1 cellular context compared by ENCODE assay signal in genomic region chr19:28602675-28603298, GRCh38.
A peak's percentile ranks its signal among the peaks of the same experiment; 100 is the strongest.
TF ChIP-seq lines count a peak whose summit lies in the region.

No MANE protein-coding gene starts in this region.

TF ChIP-seq in K562, 482 proteins besides CTCF, POLR2A, EP300 and RAD21 (continued from another document and continues in another):
- TF ChIP-seq ZNF639 (CRISPR knock-in tag; conservative IDR thresholded peaks at IDR 0.05 in 1 of 2, IDR thresholded peaks at IDR 0.05 in 1 of 2), result peak in 1 of 2 experiments; percentile 62; a peak in 1 of 4 replicates
- TF ChIP-seq ZNF280A (IDR thresholded peaks at IDR 0.05; ENCODE audit: low read depth, partially characterized antibody), result no peak
- peak; percentile 39 for TF ChIP-seq TBP (optimal IDR thresholded peaks at IDR 0.05; ENCODE audit: low read depth, low read length)
- peak; percentile 20; the same call in 1 of the 2 replicates for TF ChIP-seq ZKSCAN1 (IDR thresholded peaks at IDR 0.05; ENCODE audit: low read depth, low read length)
- no peak for TF ChIP-seq ZNF324 (CRISPR knock-in tag; IDR thresholded peaks at IDR 0.05)
- peak; percentile 69 for TF ChIP-seq ARID1B (IDR thresholded peaks at IDR 0.05)
- peak; percentile 17; the same call in 1 of the 2 replicates for TF ChIP-seq ZNF592 (IDR thresholded peaks at IDR 0.05)
- TF ChIP-seq ID3 (CRISPR knock-in tag; IDR thresholded peaks at IDR 0.05), result no peak
- no peak for TF ChIP-seq ID3 (tag; IDR thresholded peaks at IDR 0.05)
- 0 out of 2 replicates have a peak, but pooled peaks have one; percentile 22 for TF ChIP-seq TEAD4 (IDR thresholded peaks at IDR 0.05; ENCODE audit: low read length)
- TF ChIP-seq TEAD4 (CRISPR knock-in tag; IDR thresholded peaks at IDR 0.05; ENCODE audit: borderline replicate concordance), result no peak
- TF ChIP-seq ZFX (CRISPR knock-in tag; IDR thresholded peaks at IDR 0.05), result peak; percentile 4; the same call in 1 of the 2 replicates
- peak; percentile 24; the same call in 1 of the 2 replicates for TF ChIP-seq LCOR (CRISPR knock-in tag; IDR thresholded peaks at IDR 0.05)
- TF ChIP-seq KLF16 (IDR thresholded peaks at IDR 0.05), result no peak
- no peak for TF ChIP-seq XRCC4 (IDR thresholded peaks at IDR 0.05; ENCODE audit: extremely low read depth, insufficient read depth, insufficient read length)
- TF ChIP-seq NFIC (IDR thresholded peaks at IDR 0.05), result 0 out of 2 replicates have a peak, but pooled peaks have one; percentile 28
- peak; percentile 58 for TF ChIP-seq TAL1 (IDR thresholded peaks at IDR 0.05)
- peak; percentile 34; the same call in 1 of the 2 replicates for TF ChIP-seq FOSL1 (tag; conservative IDR thresholded peaks at IDR 0.05)
- TF ChIP-seq MECOM (CRISPR knock-in tag; IDR thresholded peaks at IDR 0.05), result 0 out of 2 replicates have a peak, but pooled peaks have one; percentile 17
- TF ChIP-seq RCOR1 (IDR thresholded peaks at IDR 0.05; ENCODE audit: borderline replicate concordance in 1 of 2, low read depth in 2 of 2, low read length in 2 of 2), result peak in 1 of 2 experiments; percentile 60; a peak in 1 of 4 replicates
- peak in 1 of 2 experiments; percentile 72; a peak in 2 of 4 replicates for TF ChIP-seq MLLT1 (IDR thresholded peaks at IDR 0.05)
- TF ChIP-seq ARID4B (CRISPR knock-in tag; IDR thresholded peaks at IDR 0.05), result no peak
- TF ChIP-seq NCOR1 (IDR thresholded peaks at IDR 0.05), result peak; percentile 39; the same call in 1 of the 2 replicates
- peak; percentile 82 for TF ChIP-seq CBFA2T3 (IDR thresholded peaks at IDR 0.05)
- TF ChIP-seq TCF3 (CRISPR knock-in tag; IDR thresholded peaks at IDR 0.05), result peak; percentile 70
- TF ChIP-seq CBFA2T2 (conservative IDR thresholded peaks at IDR 0.05), result peak; percentile 59
- TF ChIP-seq AFF1 (IDR thresholded peaks at IDR 0.05; ENCODE audit: low read depth in 1 of 2, partially characterized antibody in 2 of 2), result peak in 1 of 2 experiments; percentile 28
- TF ChIP-seq MTA3 (IDR thresholded peaks at IDR 0.05; ENCODE audit: borderline replicate concordance), result no peak
- TF ChIP-seq ARNT (IDR thresholded peaks at IDR 0.05), result 0 out of 4 replicates have a peak, but pooled peaks of 1 of the 2 experiments have one; percentile 41
- TF ChIP-seq HMBOX1 (IDR thresholded peaks at IDR 0.05), result peak; percentile 78
- TF ChIP-seq DACH1 (IDR thresholded peaks at IDR 0.05; ENCODE audit: partially characterized antibody), result peak; percentile 3
- peak; percentile 45 for TF ChIP-seq SOX6 (IDR thresholded peaks at IDR 0.05)
- TF ChIP-seq GATAD2A (IDR thresholded peaks at IDR 0.05), result 0 out of 2 replicates have a peak, but pooled peaks have one; percentile 2
- TF ChIP-seq MAZ (CRISPR knock-in tag; conservative IDR thresholded peaks at IDR 0.05 in 1 of 2, IDR thresholded peaks at IDR 0.05 in 1 of 2), result 0 out of 4 replicates have a peak, but pooled peaks of 1 of the 2 experiments have one; percentile 4
- TF ChIP-seq UBTF (IDR thresholded peaks at IDR 0.05; ENCODE audit: borderline replicate concordance in 1 of 2, low read depth in 2 of 2, low read length in 2 of 2), result 0 out of 4 replicates have a peak, but pooled peaks of 1 of the 2 experiments have one; percentile 19
- TF ChIP-seq LEF1 (IDR thresholded peaks at IDR 0.05), result 0 out of 2 replicates have a peak, but pooled peaks have one; percentile 22
- TF ChIP-seq DPF2 (IDR thresholded peaks at IDR 0.05), result peak; percentile 64
- TF ChIP-seq EZH2 (IDR thresholded peaks at IDR 0.05; ENCODE audit: borderline replicate concordance, low read depth, low read length), result no peak
